Comparison of ENCODE assay signal across 31 cellular contexts in the genomic region with DNA sequence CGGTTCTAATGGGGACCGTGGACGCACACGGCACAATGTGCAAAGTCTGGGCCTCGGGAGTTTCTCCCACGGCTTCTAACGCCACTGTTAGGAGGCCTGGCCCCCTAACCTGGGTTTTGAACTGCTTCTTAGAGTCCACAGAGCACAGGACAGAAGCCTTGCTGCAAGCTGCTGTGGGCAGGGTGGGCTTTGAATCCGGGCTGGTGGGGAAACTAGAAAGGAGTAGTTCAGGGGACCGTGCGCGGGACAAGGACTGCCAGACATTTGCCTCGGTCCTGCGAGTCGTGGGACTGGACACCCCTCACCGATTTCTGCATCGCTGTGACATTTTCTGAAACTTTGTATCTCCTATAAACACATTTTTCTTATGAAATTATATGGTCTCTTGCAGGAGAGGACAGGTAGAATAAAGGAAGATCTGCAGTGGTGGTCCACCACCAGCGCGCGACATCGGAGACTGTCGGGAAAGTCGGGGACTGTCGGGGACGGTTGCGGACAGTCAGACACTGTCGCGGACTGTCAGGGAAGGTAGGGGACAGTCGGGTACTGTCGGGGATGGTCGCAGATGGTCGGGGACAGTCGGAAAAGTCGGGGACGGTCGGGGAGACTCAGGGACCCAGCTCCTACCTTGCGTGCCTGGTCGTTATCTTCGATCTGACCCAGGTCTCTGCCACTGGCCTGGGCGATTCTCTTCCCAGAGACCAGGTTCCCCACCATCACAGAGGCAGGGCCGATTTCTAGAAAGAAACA.
"Had no signal": no experiment of that assay in that cellular context is flagged by ENCODE, and none has a peak within 500 bp of the region (broad histone marks: within the 10 kb centered on the region; RNA-seq: fewer than 3 reads in every experiment).

No MANE protein-coding gene starts in this region.

- H3K4me3 ChIP-seq: adrenal gland, breast epithelium, MG63 had no signal

- ATAC-seq: activated CD8-positive, alpha-beta T cell treated with anti-CD3 and anti-CD28 coated beads, Interleukin-2, amount 10 ng/mL, durations not matched to agents 7 days and 5 days; Panc1; Right ventricle myocardium inferior; WTC11 had no signal

- H3K9me3 Mint-ChIP-seq: activated naive CD4-positive, alpha-beta T cell treated with anti-CD3 and anti-CD28 coated beads for 36 hours; WTC11 had no signal

- H3K27me3 ChIP-seq: adrenal gland, breast epithelium, MG63 had no signal

- H3K36me3 Mint-ChIP-seq: activated naive CD8-positive, alpha-beta T cell; WTC11 had no signal

- H3K27ac Mint-ChIP-seq: activated CD8-positive, alpha-beta T cell treated with anti-CD3 and anti-CD28 coated beads, Interleukin-2, amount 10 ng/mL, durations not matched to agents 7 days and 5 days; activated naive CD4-positive, alpha-beta T cell treated with anti-CD3 and anti-CD28 coated beads for 36 hours; activated naive CD8-positive, alpha-beta T cell; WTC11 had no signal

- H3K9me3 ChIP-seq: adrenal gland, breast epithelium, MG63, SK-N-SH had no signal

- H3K27ac ChIP-seq: adrenal gland, breast epithelium had no signal

- DNase-seq: activated CD4-positive, alpha-beta T cell treated with anti-CD3 and anti-CD28 coated beads for 48 hours; activated CD4-positive, alpha-beta T cell treated with anti-CD3 and anti-CD28 coated beads, Interleukin-2, amount 50 U/mL, for 4 hours; activated CD4-positive, CD25-positive, alpha-beta regulatory T cell treated with anti-CD3 and anti-CD28 coated beads, Interleukin-2, amount 50 U/mL, for 72 hours; activated CD8-positive, alpha-beta memory T cell treated with anti-CD3 and anti-CD28 coated beads, Interleukin-2, amount 50 U/mL, for 48 hours; activated CD8-positive, alpha-beta T cell treated with anti-CD3 and anti-CD28 coated beads, Interleukin-2, amount 10 ng/mL, durations not matched to agents 7 days and 5 days; activated gamma-delta T cell; activated naive CD4-positive, alpha-beta T cell treated with anti-CD3 and anti-CD28 coated beads for 36 hours; activated T-cell treated with anti-CD3 and anti-CD28 coated beads, Interleukin-2, amount 50 U/mL, for 1 hour; adrenal gland; anterior cingulate cortex; caudate nucleus; MG63; NCI-H1092 treated with DMSO at 0.1 percent for 48 hours; NCI-H1417 treated with DMSO at 0.1 percent for 48 hours; NCI-H1694; NCI-H2029; NCI-H2107; NCI-H2171 treated with DMSO at 0.1 percent for 48 hours; NCI-H226; NCI-H526; NCI-H774; OCI-M1; RPMI8226; SK-N-SH; SW 1271; T-helper 9 cell had no signal

- H3K4me3 Mint-ChIP-seq: activated CD8-positive, alpha-beta T cell treated with anti-CD3 and anti-CD28 coated beads, Interleukin-2, amount 10 ng/mL, durations not matched to agents 7 days and 5 days; activated naive CD4-positive, alpha-beta T cell treated with anti-CD3 and anti-CD28 coated beads for 36 hours; activated naive CD8-positive, alpha-beta T cell; WTC11 had no signal

- H3K4me1 ChIP-seq: breast epithelium had no signal

- H3K9ac ChIP-seq: SK-N-SH had no signal

- H3K27me3 Mint-ChIP-seq: activated naive CD8-positive, alpha-beta T cell had no signal

- H3K4me2 ChIP-seq: SK-N-SH had no signal

- H3K36me3 ChIP-seq: breast epithelium had no signal

- H3K4me1 Mint-ChIP-seq: WTC11 had no signal
